In genomic region chr12:68291396-68292036, GRCh38 we compare ENCODE assay signal across 19 cellular contexts. TPM values are rescaled to one million over a fixed set of nuclear protein-coding genes. Genes with fewer than 3 reads are reported as not detected.
A peak's percentile ranks its signal among the peaks of the same experiment; 100 is the strongest.
DNase-seq lines count a peak whose midpoint lies in the region; ATAC-seq, FAIRE-seq and TF ChIP-seq lines count a peak whose summit lies in the region.
"Had no signal": no experiment of that assay in that cellular context is flagged by ENCODE, and none has a peak within 500 bp of the region (broad histone marks: within the 10 kb centered on the region; RNA-seq: fewer than 3 reads in every experiment).

No MANE protein-coding gene starts in this region.

- peaks cover 21% of the 10 kb centered on the region for H3K27me3 Mint-ChIP-seq in activated T-cell treated with anti-CD3 and anti-CD28 coated beads, Interleukin-2, amount 50 U/mL, for 72 hours (ENCODE audit: low read depth)
- no peaks in the 10 kb centered on the region for H3K27me3 Mint-ChIP-seq in activated T-cell treated with anti-CD3 and anti-CD28 coated beads, Interleukin-2, amount 50 U/mL, for 4 hours (ENCODE audit: low read depth)

- H3K9me3 Mint-ChIP-seq in activated T-cell treated with anti-CD3 and anti-CD28 coated beads, Interleukin-2, amount 50 U/mL, for 72 hours = peaks cover 0 to 2% of the 10 kb centered on the region in 2 donors
- no peaks in the 10 kb centered on the region for H3K9me3 Mint-ChIP-seq in activated T-cell treated with anti-CD3 and anti-CD28 coated beads, Interleukin-2, amount 50 U/mL, for 4 hours

- TF ChIP-seq RAD21 in K562 (CRISPR knock-in tag; conservative IDR thresholded peaks at IDR 0.05 in 1 of 2, IDR thresholded peaks at IDR 0.05 in 1 of 2) = no peak

- no peaks in the 10 kb centered on the region for H3K27me3 ChIP-seq in PC-3 (ENCODE audit: low read length)
- H3K27me3 ChIP-seq in K562 (ENCODE audit: control insufficient read depth in 2 of 2, insufficient read depth in 2 of 2, low read length in 2 of 2) = no peaks in the 10 kb centered on the region

- peaks cover 35% of the 10 kb centered on the region for H3K4me1 Mint-ChIP-seq in activated T-cell treated with anti-CD3 and anti-CD28 coated beads, Interleukin-2, amount 50 U/mL, for 72 hours (ENCODE audit: low read depth)
- H3K4me1 Mint-ChIP-seq in activated T-cell treated with anti-CD3 and anti-CD28 coated beads, Interleukin-2, amount 50 U/mL, for 4 hours (ENCODE audit: low read depth) = peaks cover 43% of the 10 kb centered on the region

- H2AFZ ChIP-seq in PC-3 (ENCODE audit: low read length) (no peak overlapping the region), K562 (ENCODE audit: low read depth, low read length) (no peak overlapping the region)

- POLR2A ChIA-PET in PC-3 (lab: Charles Lee; ENCODE audit: unreplicated experiment) = no interaction called here
- POLR2A ChIA-PET in K562 (lab: Yijun Ruan, JAX) = interaction anchor here (0.7 to 1.3 kb wide), 3 partner anchors 9 to 24 kb away, joined by 3 read pairs; no protein-coding TSS in a partner anchor

- H4K20me1 ChIP-seq in PC-3 (ENCODE audit: low read length) = no peaks in the 10 kb centered on the region
- H4K20me1 ChIP-seq in K562 (replicated peaks; ENCODE audit: control insufficient read depth, insufficient read depth, low read length) = no peaks in the 10 kb centered on the region

- no peaks in the 10 kb centered on the region for H3K79me2 ChIP-seq in PC-3 (ENCODE audit: low read length)
- H3K79me2 ChIP-seq in K562 (ENCODE audit: control insufficient read depth, insufficient read depth, low read length) = no peaks in the 10 kb centered on the region

- H3K4me1 ChIP-seq in PC-3 (ENCODE audit: insufficient read depth, low read length) = no peaks in the 10 kb centered on the region; the same call in 1 of the 2 replicates
- H3K4me1 ChIP-seq in K562 (replicated peaks in 1 of 2; ENCODE audit: control insufficient read depth in 2 of 2, insufficient read depth in 2 of 2, low read length in 2 of 2) = no peaks in the 10 kb centered on the region

- no peak overlapping the region for H3K4me2 ChIP-seq in PC-3 (ENCODE audit: low read length)
- H3K4me2 ChIP-seq in K562 (ENCODE audit: insufficient read depth, low read length) = no peak overlapping the region

- 3% methylated on average over 4 of the region's 4 CpGs for WGBS in K562 (ENCODE audit: insufficient coverage, low coverage, missing lambda C conversion rate)

- intact Hi-C loops in PC-3 (cut with micrococcal nuclease) = no loop called here
- intact Hi-C loops in K562 (cut with micrococcal nuclease) = no loop called here

- H3K4me3 Mint-ChIP-seq in activated T-cell treated with anti-CD3 and anti-CD28 coated beads, Interleukin-2, amount 50 U/mL, for 72 hours = peak overlapping the region in 1 of 2 donors; percentile 69
- H3K4me3 Mint-ChIP-seq in activated T-cell treated with anti-CD3 and anti-CD28 coated beads, Interleukin-2, amount 50 U/mL, for 4 hours = no peak overlapping the region

- peak overlapping the region; percentile 79 for H3K27ac Mint-ChIP-seq in activated T-cell treated with anti-CD3 and anti-CD28 coated beads, Interleukin-2, amount 50 U/mL, for 72 hours

- H3F3A ChIP-seq in PC-3 (ENCODE audit: low read length, unreplicated experiment) = no peaks in the 10 kb centered on the region

- BruUV-seq in PC-3 (replicated peaks; lab: Mats Ljungman, UMichigan) = no TSS peak
- no TSS peak for BruUV-seq in K562 (replicated peaks; lab: Mats Ljungman, UMichigan)

- DNase-seq in activated T-cell treated with anti-CD3 and anti-CD28 coated beads, Interleukin-2, amount 50 U/mL, for 72 hours = no peak
- no peak for DNase-seq in activated T-cell treated with anti-CD3 and anti-CD28 coated beads, Interleukin-2, amount 50 U/mL, for 4 hours
- peak; percentile 28 for DNase-seq in PC-3
- no peak for DNase-seq in K562 (ENCODE audit: extremely low read depth in 1 of 4, low spot score in 3 of 4)
- peak; percentile 9 for DNase-seq in kidney tubule cell (ENCODE audit: low spot score)
- DNase-seq in inferior parietal cortex (ENCODE audit: extremely low spot score) = no peak
- DNase-seq in amygdala (lab: John Stamatoyannopoulos, UW) = no peak
- DNase-seq in activated gamma-delta T cell treated with Interleukin-2 at 50 U/mL for 16 hours = no peak
- DNase-seq: COR-L47, DMS153, EL, HCEC 1CT, Karpas-422, NCI-H1930, NCI-H510A treated with DMSO at 0.1 percent for 48 hours had no signal

- TF ChIP-seq POLR2A in K562 (conservative IDR thresholded peaks at IDR 0.05) = no peak

- H3K4me3 ChIP-seq in PC-3 (ENCODE audit: low read length) (no peak overlapping the region), K562 (no peak overlapping the region)

- H3K36me3 Mint-ChIP-seq in activated T-cell treated with anti-CD3 and anti-CD28 coated beads, Interleukin-2, amount 50 U/mL, for 72 hours (ENCODE audit: insufficient read depth in 2 of 2) = peaks cover 0 to 3% of the 10 kb centered on the region in 2 donors
- peaks cover 10% of the 10 kb centered on the region for H3K36me3 Mint-ChIP-seq in activated T-cell treated with anti-CD3 and anti-CD28 coated beads, Interleukin-2, amount 50 U/mL, for 4 hours (ENCODE audit: insufficient read depth)

- peak; percentile 27 to 53 for ATAC-seq in activated T-cell treated with anti-CD3 and anti-CD28 coated beads, Interleukin-2, amount 50 U/mL, for 72 hours (replicated peaks in 1 of 2)
- ATAC-seq in activated T-cell treated with anti-CD3 and anti-CD28 coated beads, Interleukin-2, amount 50 U/mL, for 4 hours = no peak
- no peak for ATAC-seq in PC-3
- no peak for ATAC-seq in K562

- no peak for FAIRE-seq in K562 (lab: Jason Lieb, UNC)
- FAIRE-seq: A204.1, GM18507 had no signal

- H3K27ac ChIP-seq in PC-3 (ENCODE audit: low read length) (no peak overlapping the region), K562 (ENCODE audit: extremely low read depth, low read depth, low read length) (no peak overlapping the region)
- H3K27ac ChIP-seq: C4-2B had no signal

- H3K9ac ChIP-seq in PC-3 (ENCODE audit: low read length) = no peak overlapping the region
- H3K9ac ChIP-seq in K562 (ENCODE audit: insufficient read depth in 1 of 2, low read depth in 2 of 2, low read length in 2 of 2) = no peak overlapping the region

- no peaks in the 10 kb centered on the region for H3K9me3 ChIP-seq in PC-3 (ENCODE audit: low read length)
- H3K9me3 ChIP-seq in K562 (replicated peaks; ENCODE audit: control insufficient read depth, insufficient read depth, low read depth, low read length) = no peaks in the 10 kb centered on the region

- TF ChIP-seq EP300 in K562 (IDR thresholded peaks at IDR 0.05; ENCODE audit: low read length) = no peak

- H3K36me3 ChIP-seq in PC-3 (ENCODE audit: low read depth, low read length) (no peaks in the 10 kb centered on the region), K562 (ENCODE audit: control insufficient read depth, insufficient read depth, low read length) (no peaks in the 10 kb centered on the region)

- in situ Hi-C loops in K562 (cut with MboI) = no loop called here

- CTCF ChIA-PET in PC-3 (lab: Charles Lee) (no interaction called here), K562 (lab: Yijun Ruan, JAX; ENCODE audit: low intra/inter-chr PET ratio) (no interaction called here)

- TF ChIP-seq CTCF in PC-3 (conservative IDR thresholded peaks at IDR 0.05; ENCODE audit: low read depth, low read length) (no peak), K562 (IDR thresholded peaks at IDR 0.05 in 2 of 3, conservative IDR thresholded peaks at IDR 0.05 in 1 of 3; ENCODE audit: insufficient read depth in 2 of 3, low read depth in 1 of 3, low read length in 3 of 3) (no peak)

- no peaks in the 10 kb centered on the region for H3K9me2 ChIP-seq in PC-3 (replicated peaks; ENCODE audit: low read length)

- no peaks in the 10 kb centered on the region for H3K9me1 ChIP-seq in K562 (ENCODE audit: control insufficient read depth, insufficient read depth, low read length)

RNA-seq across cellular contexts. Expression of gene IL22, which starts 38.1 kb away (rescaled TPM):
- 1 to 10 TPM in 1 of 2 donors, under 1 TPM in 1; 0.89 to 5.4 TPM for total RNA-seq in activated T-cell treated with anti-CD3 and anti-CD28 coated beads, Interleukin-2, amount 50 U/mL, for 72 hours
- total RNA-seq in activated T-cell treated with anti-CD3 and anti-CD28 coated beads, Interleukin-2, amount 50 U/mL, for 4 hours = 1 to 10 TPM; 1.2 to 6.0 (median 1.5) TPM
- total RNA-seq in PC-3 (2014; rRNA removed) (not detected in 2 replicates), K562 (2014; rRNA removed) (not detected in 2 replicates), K562 (2014; rRNA removed; fragmentation: Illumina TruSeq; extraction: Trizol) (not detected in 2 replicates), K562 (2015; rRNA removed; fragmentation: Illumina TruSeq; extraction: Trizol) (not detected in 2 replicates), K562 (2021) (not detected in 2 replicates)
- not detected in 2 replicates for total RNA-seq in K562 (2011; cell fraction: chromatin; rRNA removed; ENCODE audit: low replicate concordance)
- not detected in 2 replicates for total RNA-seq in K562 (2011; cell fraction: nucleolus; rRNA removed)
- total RNA-seq in K562 (2011; cell fraction: nucleoplasm; rRNA removed) = not detected in 2 replicates
- polyA plus RNA-seq in K562 (2011; rRNA removed) (not detected in 2 replicates), K562 (2014; fragmentation: Illumina TruSeq; extraction: Trizol) (not detected in 2 replicates), K562 (2014; fragmentation: Nextera tagmentation; extraction: Ambion mirVana) (not detected), K562 (2014; rRNA removed) (not detected in 2 replicates)
- polyA plus RNA-seq in K562 (2011; cell fraction: cytosol; rRNA removed) = not detected in 2 replicates
- not detected in 2 replicates for polyA plus RNA-seq in K562 (2011; cell fraction: nucleus; rRNA removed)
- not detected in 2 replicates for polyA plus RNA-seq in K562 (2012)
- not detected in 2 replicates for polyA minus RNA-seq in K562 (2011; rRNA and poly(A)+ RNA removed)
- not detected in 2 replicates for polyA minus RNA-seq in K562 (2011; cell fraction: cytosol; rRNA and poly(A)+ RNA removed)
- polyA minus RNA-seq in K562 (2011; cell fraction: nucleus; rRNA and poly(A)+ RNA removed) = not detected in 2 replicates
- total RNA-seq: RPMI7951 had no signal

RNA-seq across cellular contexts. Expression of gene MDM1, which starts 40.6 kb away (rescaled TPM):
- total RNA-seq in activated T-cell treated with anti-CD3 and anti-CD28 coated beads, Interleukin-2, amount 50 U/mL, for 72 hours = 10 to 100 TPM; 19.0 to 27.3 TPM
- total RNA-seq in activated T-cell treated with anti-CD3 and anti-CD28 coated beads, Interleukin-2, amount 50 U/mL, for 4 hours = 10 to 100 TPM; 10.6 to 11.1 (median 11.1) TPM
- 10.4 and 19.2 TPM in 2 replicates for total RNA-seq in PC-3 (2014; rRNA removed)
- 9.7 and 33.5 TPM in 2 replicates for total RNA-seq in K562 (2011; cell fraction: chromatin; rRNA removed; ENCODE audit: low replicate concordance)
- total RNA-seq in K562 (2011; cell fraction: nucleolus; rRNA removed) = 4.5 and 5.0 TPM in 2 replicates
- total RNA-seq in K562 (2011; cell fraction: nucleoplasm; rRNA removed) = 16.9 and 28.1 TPM in 2 replicates
- 8.8 and 10.4 TPM in 2 replicates for total RNA-seq in K562 (2014; rRNA removed)
- 14.1 and 16.7 TPM in 2 replicates for total RNA-seq in K562 (2014; rRNA removed; fragmentation: Illumina TruSeq; extraction: Trizol)
- total RNA-seq in K562 (2015; rRNA removed; fragmentation: Illumina TruSeq; extraction: Trizol) = 16.4 and 16.8 TPM in 2 replicates
- 9.1 and 11.3 TPM in 2 replicates for total RNA-seq in K562 (2021)
- polyA plus RNA-seq in K562 (2011; rRNA removed) = 11.7 and 16.1 TPM in 2 replicates
- 1.5 and 3.5 TPM in 2 replicates for polyA plus RNA-seq in K562 (2011; cell fraction: cytosol; rRNA removed)
- 21.2 and 29.7 TPM in 2 replicates for polyA plus RNA-seq in K562 (2011; cell fraction: nucleus; rRNA removed)
- 8.0 and 8.2 TPM in 2 replicates for polyA plus RNA-seq in K562 (2012)
- 10.2 and 13.1 TPM in 2 replicates for polyA plus RNA-seq in K562 (2014; fragmentation: Illumina TruSeq; extraction: Trizol)
- 10 to 100 TPM in 1 of 2 experiments, 1 to 10 TPM in 1; 7.5 to 12.8 TPM for polyA plus RNA-seq in K562 (2014; fragmentation: Nextera tagmentation; extraction: Ambion mirVana)
- polyA plus RNA-seq in K562 (2014; rRNA removed) = 13.8 and 15.5 TPM in 2 replicates
- polyA minus RNA-seq in K562 (2011; rRNA and poly(A)+ RNA removed) = 9.9 and 14.2 TPM in 2 replicates
- 1.9 and 5.3 TPM in 2 replicates for polyA minus RNA-seq in K562 (2011; cell fraction: cytosol; rRNA and poly(A)+ RNA removed)
- 20.6 and 41.8 TPM in 2 replicates for polyA minus RNA-seq in K562 (2011; cell fraction: nucleus; rRNA and poly(A)+ RNA removed)

Comparison
In these comparisons a context has a peak if more than half of its experiments do, and no peak if none do; other contexts are left out.
1. ATAC-seq: peak in activated T-cell treated with anti-CD3 and anti-CD28 coated beads, Interleukin-2, amount 50 U/mL, for 72 hours (2 of 2); none in activated T-cell treated with anti-CD3 and anti-CD28 coated beads, Interleukin-2, amount 50 U/mL, for 4 hours (0 of 2), PC-3 (single experiment) and K562 (single experiment).
2. DNase-seq: peak in PC-3 (single experiment) and kidney tubule cell (single experiment); none in activated T-cell treated with anti-CD3 and anti-CD28 coated beads, Interleukin-2, amount 50 U/mL, for 72 hours (0 of 2), activated T-cell treated with anti-CD3 and anti-CD28 coated beads, Interleukin-2, amount 50 U/mL, for 4 hours (single experiment), K562 (0 of 4), inferior parietal cortex (single experiment), amygdala (0 of 56) and activated gamma-delta T cell treated with Interleukin-2 at 50 U/mL for 16 hours (single experiment).